ENCODE assay signal across 8 cellular contexts in genomic region chr4:56979674-56980073, GRCh38. TPM values are rescaled to one million over a fixed set of nuclear protein-coding genes. Genes with fewer than 3 reads are reported as not detected.
A peak's percentile ranks its signal among the peaks of the same experiment; 100 is the strongest.
DNase-seq lines count a peak whose midpoint lies in the region; ATAC-seq and TF ChIP-seq lines count a peak whose summit lies in the region.

No MANE protein-coding gene starts in this region.

- H3K36me3 ChIP-seq in HAP-1 (replicated peaks) (peaks cover 6% of the 10 kb centered on the region), SJSA1 (peaks cover 48% of the 10 kb centered on the region), body of pancreas (replicated peaks in 1 of 2; ENCODE audit: insufficient read depth in 1 of 2, low read depth in 2 of 2) (no peaks in the 10 kb centered on the region)

- H3K27me3 ChIP-seq in HAP-1 (ENCODE audit: low read depth) (no peaks in the 10 kb centered on the region), SJSA1 (replicated peaks) (no peaks in the 10 kb centered on the region), body of pancreas (no peaks in the 10 kb centered on the region)

- ATAC-seq in body of pancreas (no peak), HG03025 (IDR thresholded peaks at IDR 0.05; ENCODE audit: low FRiP score, unreplicated experiment) (no peak)
- no peak for ATAC-seq in stimulated activated memory B cell treated with anti-CD40 and anti-IgM and Interleukin-4, amounts not matched to agents 10 μg/mL and 1 μg/mL and 100 μg/mL, for 72 hours

- in situ Hi-C loops in HAP-1 (cut with MboI; ENCODE audit: low sequenced_read_pairs), result no loop called here

- H3K9me3 ChIP-seq in HAP-1 (no peaks in the 10 kb centered on the region), SJSA1 (replicated peaks) (no peaks in the 10 kb centered on the region), body of pancreas (no peaks in the 10 kb centered on the region)

- TF ChIP-seq CTCF in body of pancreas (IDR thresholded peaks at IDR 0.05) (no peak), lower leg skin (IDR thresholded peaks at IDR 0.05) (no peak)

- WGBS in body of pancreas, 2 donors, result 11 to 12% methylated on average over 12 of the region's 12 CpGs
- WGBS in lower leg skin, 2 donors, result 13% methylated on average over 12 of the region's 12 CpGs

- intact Hi-C loops in body of pancreas (cut with DNase I), result no loop called here
- intact Hi-C loops in lower leg skin (cut with DNase I; ENCODE audit: low total_unique reads), result no loop called here

- DNase-seq in HAP-1 (ENCODE audit: low spot score in 2 of 2) (peak in 1 of 2 experiments; percentile 64), SJSA1 (ENCODE audit: low read depth in 1 of 2, low spot score in 2 of 2) (peak; percentile 36 to 48), body of pancreas (peak in 3 of 4 donors; percentile 24 to 35 (median 34)), lower leg skin (ENCODE audit: low spot score in 2 of 2) (peak in 1 of 2 donors; percentile 82), NCI-H69 (lab: John Stamatoyannopoulos, UW) (no peak), NCI-H345 (lab: John Stamatoyannopoulos, UW) (no peak)

- TF ChIP-seq POLR2A in body of pancreas (IDR thresholded peaks at IDR 0.05), result no peak
- TF ChIP-seq POLR2A in lower leg skin (IDR thresholded peaks at IDR 0.05), result no peak

- H3K27ac ChIP-seq in SJSA1 (no peak overlapping the region; the same call in 1 of the 2 replicates), body of pancreas (peak overlapping the region; percentile 64 to 94 (median 86))

- peaks cover 67% of the 10 kb centered on the region for H3K4me1 Mint-ChIP-seq in stimulated activated memory B cell treated with anti-CD40 and anti-IgM and Interleukin-4, amounts not matched to agents 10 μg/mL and 1 μg/mL and 100 μg/mL, for 72 hours

- H3K4me1 ChIP-seq in HAP-1, result peaks cover 8% of the 10 kb centered on the region
- peaks cover 50% of the 10 kb centered on the region for H3K4me1 ChIP-seq in SJSA1 (replicated peaks)
- peaks cover 59% of the 10 kb centered on the region for H3K4me1 ChIP-seq in body of pancreas

- H3K9me3 Mint-ChIP-seq in stimulated activated memory B cell treated with anti-CD40 and anti-IgM and Interleukin-4, amounts not matched to agents 10 μg/mL and 1 μg/mL and 100 μg/mL, for 72 hours, result no peaks in the 10 kb centered on the region

- H3K4me3 Mint-ChIP-seq in stimulated activated memory B cell treated with anti-CD40 and anti-IgM and Interleukin-4, amounts not matched to agents 10 μg/mL and 1 μg/mL and 100 μg/mL, for 72 hours, result peak overlapping the region; percentile 100

- H3K27ac Mint-ChIP-seq in stimulated activated memory B cell treated with anti-CD40 and anti-IgM and Interleukin-4, amounts not matched to agents 10 μg/mL and 1 μg/mL and 100 μg/mL, for 72 hours, result peak overlapping the region; percentile 100

- H3K27me3 Mint-ChIP-seq in stimulated activated memory B cell treated with anti-CD40 and anti-IgM and Interleukin-4, amounts not matched to agents 10 μg/mL and 1 μg/mL and 100 μg/mL, for 72 hours, result no peaks in the 10 kb centered on the region

- peaks cover 24% of the 10 kb centered on the region for H3K36me3 Mint-ChIP-seq in stimulated activated memory B cell treated with anti-CD40 and anti-IgM and Interleukin-4, amounts not matched to agents 10 μg/mL and 1 μg/mL and 100 μg/mL, for 72 hours

- peak overlapping the region; percentile 96 for H3K4me3 ChIP-seq in HAP-1
- peak overlapping the region; percentile 80 for H3K4me3 ChIP-seq in SJSA1
- H3K4me3 ChIP-seq in body of pancreas, result peak overlapping the region; percentile 89 to 95
- H3K4me3 ChIP-seq in lower leg skin (ENCODE audit: low read depth, poor library complexity, severe bottlenecking), result peak overlapping the region; percentile 74

RNA-seq across cellular contexts. Expression of gene POLR2B, which starts 1.0 kb away (rescaled TPM):
- 173 and 187 TPM in 2 replicates for total RNA-seq in SJSA1 (2014; rRNA removed; shearing (Covaris generic))
- total RNA-seq in body of pancreas (10 to 100 TPM; 38.6 to 46.2 TPM), lower leg skin (100 to 1,000 TPM in 1 of 4 donors, 10 to 100 TPM in 3; 47.5 to 109 (median 75.1) TPM)

RNA-seq across cellular contexts. Expression of gene NOA1, which starts 2.3 kb away (rescaled TPM):
- 11.6 and 13.1 TPM in 2 replicates for total RNA-seq in SJSA1 (2014; rRNA removed; shearing (Covaris generic))
- 10 to 100 TPM; 27.7 to 30.6 TPM for total RNA-seq in body of pancreas
- 10 to 100 TPM; 37.8 to 46.4 (median 42.9) TPM for total RNA-seq in lower leg skin

Comparison
In these comparisons a context has a peak if more than half of its experiments do, and no peak if none do; other contexts are left out.
1. DNase-seq: peak in SJSA1 (2 of 2) and body of pancreas (3 of 4); none in NCI-H69 (single experiment) and NCI-H345 (single experiment).
2. Peak in every context shown above with its lines, with median percentiles within 50 percentile points of each other: H3K4me3 ChIP-seq.